In the genomic region with DNA sequence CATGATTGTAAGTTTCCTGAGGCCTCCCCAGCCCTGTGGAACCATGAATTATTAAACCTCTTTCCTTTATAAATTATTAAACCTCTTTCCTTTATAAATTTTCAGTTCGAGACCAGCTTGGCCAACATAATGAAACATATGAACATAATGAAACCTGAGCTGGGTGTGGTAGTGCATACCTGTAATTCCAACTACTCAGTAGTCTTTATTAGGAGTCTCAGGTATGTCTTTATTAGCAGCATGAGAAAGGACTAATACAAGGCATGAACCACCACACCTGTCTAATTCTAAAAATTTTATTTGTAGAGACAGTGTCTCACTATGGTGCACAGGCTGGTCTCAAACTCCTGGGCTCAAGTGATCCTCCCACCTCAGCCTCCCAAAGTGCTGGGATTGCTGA, we compare ENCODE assay signal across 28 cellular contexts. TPM values are rescaled to one million over a fixed set of nuclear protein-coding genes. Genes with fewer than 3 reads are reported as not detected.
"Had no signal": no experiment of that assay in that cellular context is flagged by ENCODE, and none has a peak within 500 bp of the region (broad histone marks: within the 10 kb centered on the region; RNA-seq: fewer than 3 reads in every experiment).

No MANE protein-coding gene starts in this region.

- H3K4me1 ChIP-seq: esophagus muscularis mucosa, foreskin keratinocyte, gastroesophageal sphincter, heart left ventricle, left ventricle myocardium inferior, lower lobe of right lung had no signal

- H3K27ac ChIP-seq: coronary artery, dorsolateral prefrontal cortex, esophagus muscularis mucosa, foreskin keratinocyte, gastroesophageal sphincter, heart left ventricle, hepatocyte, left ventricle myocardium inferior, lower lobe of right lung had no signal

- H3K4me1 Mint-ChIP-seq: immature natural killer cell, mesothelial cell of epicardium, naive B cell had no signal

- FAIRE-seq: colon, endothelial cell of umbilical vein, frontal cortex, kidney had no signal

- H3K9me3 Mint-ChIP-seq: immature natural killer cell had no signal

- H3K4me3 ChIP-seq: coronary artery, dorsolateral prefrontal cortex, esophagus muscularis mucosa, gastroesophageal sphincter, heart left ventricle, hepatocyte, left ventricle myocardium inferior, lower lobe of right lung, mucosa of descending colon had no signal

- H3K36me3 Mint-ChIP-seq: immature natural killer cell, mesothelial cell of epicardium, naive B cell had no signal

- ATAC-seq: foreskin keratinocyte, gastroesophageal sphincter, heart left ventricle, left colon, left lobe of liver, lower lobe of right lung, mucosa of descending colon had no signal

- H3K27ac Mint-ChIP-seq: immature natural killer cell, mesothelial cell of epicardium, naive B cell had no signal

- H3K27me3 ChIP-seq: dorsolateral prefrontal cortex, esophagus muscularis mucosa, gastroesophageal sphincter, heart left ventricle, hepatocyte had no signal

- H2AFZ ChIP-seq: hepatocyte had no signal

- H3K36me3 ChIP-seq: esophagus muscularis mucosa, gastroesophageal sphincter, heart left ventricle, left ventricle myocardium inferior, lower lobe of right lung had no signal

- H3K4me2 ChIP-seq: hepatocyte had no signal

- DNase-seq: dermis blood vessel endothelial cell; dorsolateral prefrontal cortex; effector CD4-positive, alpha-beta T cell; effector memory CD4-positive, alpha-beta T cell; heart left ventricle; hypothalamus; immature natural killer cell; islet precursor cell; kidney; kidney glomerular epithelial cell; left colon; left ventricle myocardium inferior; lower lobe of right lung; mesenchymal stem cell; mucosa of descending colon; naive B cell had no signal

- H3K9me3 ChIP-seq: esophagus muscularis mucosa, gastroesophageal sphincter, heart left ventricle, left ventricle myocardium inferior, lower lobe of right lung, mucosa of descending colon had no signal

- H3K79me2 ChIP-seq: hepatocyte had no signal

- H3K4me3 Mint-ChIP-seq: immature natural killer cell, mesothelial cell of epicardium, naive B cell had no signal

RNA-seq across cellular contexts. Expression of a gene that starts 27.1 kb away (rescaled TPM):
- total RNA-seq: hepatocyte, liver, lung microvascular endothelial cell had no signal
